7 cellular contexts compared by ENCODE assay signal in genomic region chr2:64204006-64204632, GRCh38. TPM values are rescaled to one million over a fixed set of nuclear protein-coding genes. Genes with fewer than 3 reads are reported as not detected.
DNase-seq lines count a peak whose midpoint lies in the region; ATAC-seq and TF ChIP-seq lines count a peak whose summit lies in the region.

No MANE protein-coding gene starts in this region.

- CTCF ChIA-PET in MCF 10A (lab: Yijun Ruan, JAX) = interaction anchor here (1.2 kb wide), 1 partner anchor 154 kb away, joined by 3 read pairs; no protein-coding TSS in a partner anchor

- no peak for TF ChIP-seq CTCF in MCF 10A (IDR thresholded peaks at IDR 0.05; ENCODE audit: unreplicated experiment)

- no peaks in the 10 kb centered on the region for H3K9me3 Mint-ChIP-seq in MCF 10A (ENCODE audit: unreplicated experiment)

- POLR2A ChIA-PET in MCF 10A (lab: Yijun Ruan, JAX) = interaction anchor here (0.7 to 1.5 kb wide), 4 partner anchors 10 to 778 kb away, joined by 3 to 7 read pairs (median 3); no protein-coding TSS in a partner anchor

- no peaks in the 10 kb centered on the region for H3K36me3 Mint-ChIP-seq in MCF 10A (ENCODE audit: insufficient read depth, unreplicated experiment)

- H3K4me1 ChIP-seq in SJSA1 (replicated peaks) = peaks cover 30% of the 10 kb centered on the region

- BruUV-seq in MCF 10A (replicated peaks; lab: Mats Ljungman, UMichigan) = no TSS peak

- peak; percentile 68 to 83 for DNase-seq in SJSA1 (ENCODE audit: low read depth in 1 of 2, low spot score in 2 of 2)
- peak; percentile 18 for DNase-seq in MCF 10A (ENCODE audit: unreplicated experiment)
- peak; percentile 19 for DNase-seq in stimulated activated CD4-positive, alpha-beta T cell treated with anti-CD3 and anti-CD28 coated beads, Interleukin-2, amount 100 ng/mL, for 4 hours (ENCODE audit: low read depth)
- DNase-seq in NK-92 (lab: John Stamatoyannopoulos, UW; ENCODE audit: unreplicated experiment) = no peak

- H3K27ac Mint-ChIP-seq in MCF 10A (ENCODE audit: low read depth, unreplicated experiment) = no peak overlapping the region

- H3K27me3 Mint-ChIP-seq in MCF 10A (ENCODE audit: insufficient read depth, unreplicated experiment) = no peaks in the 10 kb centered on the region

- peak overlapping the region; percentile 10 for H3K4me3 ChIP-seq in SJSA1

- intact Hi-C loops in MCF 10A (cut with micrococcal nuclease) = no loop called here

- ATAC-seq in GM18873 (IDR thresholded peaks at IDR 0.05; ENCODE audit: low FRiP score, unreplicated experiment) (peak; percentile 72), HG02885 (IDR thresholded peaks at IDR 0.05; ENCODE audit: poor library complexity, unreplicated experiment) (peak; percentile 66)

- H3K36me3 ChIP-seq in SJSA1 = no peaks in the 10 kb centered on the region

- peaks cover 10% of the 10 kb centered on the region for H3K4me1 Mint-ChIP-seq in MCF 10A (ENCODE audit: insufficient read depth, unreplicated experiment)

- no peaks in the 10 kb centered on the region for H3K9me3 ChIP-seq in SJSA1 (replicated peaks)

- no peaks in the 10 kb centered on the region for H3K27me3 ChIP-seq in SJSA1 (replicated peaks)
- H3K27me3 ChIP-seq in layer of hippocampus (ENCODE audit: control insufficient read depth, insufficient read depth, low read length) = no peaks in the 10 kb centered on the region

- no peak overlapping the region for H3K4me3 Mint-ChIP-seq in MCF 10A (ENCODE audit: unreplicated experiment)

- peak overlapping the region; percentile 89 for H3K27ac ChIP-seq in SJSA1
- H3K27ac ChIP-seq in layer of hippocampus (ENCODE audit: low read depth, low read length) = peak overlapping the region; percentile 80

RNA-seq across cellular contexts. Expression of gene PELI1, which starts 59.9 kb away (rescaled TPM):
- 7.0 and 10.4 TPM in 2 replicates for total RNA-seq in SJSA1 (2014; rRNA removed; shearing (Covaris generic))
- total RNA-seq in MCF 10A (2022) = 13.5 and 16.3 TPM in 2 replicates
